ENCODE assay signal across 11 cellular contexts in the genomic region with DNA sequence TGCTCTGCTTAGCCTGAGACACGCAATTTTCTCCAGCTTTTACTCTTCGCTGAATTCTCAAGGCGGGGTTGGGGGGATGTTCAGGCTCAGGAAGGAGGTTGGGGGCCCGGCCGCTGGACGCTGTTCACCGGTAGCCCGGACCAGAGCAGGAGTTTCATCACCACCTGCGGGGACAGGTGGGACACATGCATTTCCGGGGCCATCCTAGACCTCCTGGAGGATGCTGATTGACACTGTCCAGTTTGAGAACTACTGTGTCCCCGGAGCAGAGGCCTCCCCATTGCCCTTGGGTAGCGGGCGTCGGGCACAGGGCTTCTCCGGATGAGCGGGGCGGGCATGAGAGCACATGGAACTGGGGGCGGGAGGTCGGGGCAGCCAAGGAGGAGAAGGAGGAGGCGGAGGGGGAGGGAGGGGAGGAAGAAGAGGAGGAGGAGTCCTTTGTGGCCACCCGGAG.
A peak's percentile ranks its signal among the peaks of the same experiment; 100 is the strongest.
DNase-seq lines count a peak whose midpoint lies in the region; ATAC-seq and TF ChIP-seq lines count a peak whose summit lies in the region.
"Had no signal": no experiment of that assay in that cellular context is flagged by ENCODE, and none has a peak within 500 bp of the region (broad histone marks: within the 10 kb centered on the region; RNA-seq: fewer than 3 reads in every experiment).

No MANE protein-coding gene starts in this region.

- DNase-seq in CD8-positive, alpha-beta T cell = no peak
- no peak for DNase-seq in neuronal stem cell (ENCODE audit: low spot score)
- DNase-seq in NCI-H1436 treated with DMSO at 0.1 percent for 48 hours (lab: John Stamatoyannopoulos, UW) = no peak
- no peak for DNase-seq in cerebellar nuclear complex (lab: John Stamatoyannopoulos, UW)
- DNase-seq in activated gamma-delta T cell (lab: John Stamatoyannopoulos, UW) = no peak
- DNase-seq: KBM-7; pancreas; stimulated activated CD8-positive, alpha-beta memory T cell treated with anti-CD3 and anti-CD28 coated beads, Interleukin-4, amount 100 ng/mL, for 48 hours had no signal

- H3K27me3 Mint-ChIP-seq in CD8-positive, alpha-beta T cell (ENCODE audit: low read depth) = peaks cover 56% of the 10 kb centered on the region

- H3K18ac ChIP-seq in neuronal stem cell (ENCODE audit: low read length) = peak overlapping the region; percentile 94

- peak overlapping the region; percentile 86 for H3K4me2 ChIP-seq in neuronal stem cell (ENCODE audit: insufficient read depth, low read length, poor library complexity, severe bottlenecking)

- H3K27ac ChIP-seq in CD8-positive, alpha-beta T cell (ENCODE audit: low read depth, low read length) = no peak overlapping the region
- H3K27ac ChIP-seq in HUES48 (ENCODE audit: low read depth, low read length) = no peak overlapping the region
- H3K27ac ChIP-seq in duodenal mucosa (ENCODE audit: low read depth, low read length) = no peak overlapping the region
- H3K27ac ChIP-seq in neuronal stem cell (replicated peaks; ENCODE audit: low read length) = no peak overlapping the region
- H3K27ac ChIP-seq: pancreas had no signal

- H3K79me1 ChIP-seq in neuronal stem cell (ENCODE audit: low read depth, low read length) = no peaks in the 10 kb centered on the region

- no peak overlapping the region for H3K4ac ChIP-seq in neuronal stem cell (ENCODE audit: low read length)

- peak overlapping the region; percentile 11 for H3K4me3 ChIP-seq in CD8-positive, alpha-beta T cell (ENCODE audit: low read depth, low read length)
- peak overlapping the region; percentile 82 for H3K4me3 ChIP-seq in HUES48 (ENCODE audit: low read depth, low read length)
- peak overlapping the region; percentile 50 to 55 for H3K4me3 ChIP-seq in duodenal mucosa (ENCODE audit: low read depth in 1 of 2, low read length in 2 of 2)
- H3K4me3 ChIP-seq in neuronal stem cell (ENCODE audit: low read length in 2 of 2) = peak overlapping the region in 1 of 2 donors; percentile 82

- peak overlapping the region; percentile 56 for H3K14ac ChIP-seq in neuronal stem cell (ENCODE audit: low read length)

- H3K27me3 ChIP-seq in CD8-positive, alpha-beta T cell (ENCODE audit: insufficient read depth, low read length) = peaks cover 20% of the 10 kb centered on the region
- peaks cover 43% of the 10 kb centered on the region for H3K27me3 ChIP-seq in HUES48 (ENCODE audit: control insufficient read depth, insufficient read depth, low read length)
- H3K27me3 ChIP-seq in duodenal mucosa (ENCODE audit: control insufficient read depth in 1 of 2, insufficient read depth in 2 of 2, low read length in 2 of 2) = peaks cover 15% of the 10 kb centered on the region in 2 donors
- peaks cover 19 to 78% (median 35%) of the 10 kb centered on the region in 3 experiments for H3K27me3 ChIP-seq in neuronal stem cell (ENCODE audit: control insufficient read depth in 3 of 3, insufficient read depth in 3 of 3, low read depth in 1 of 3, low read length in 3 of 3)

- H4K8ac ChIP-seq in neuronal stem cell (ENCODE audit: low read depth, low read length) = peak overlapping the region; percentile 17

- no peaks in the 10 kb centered on the region for H3K36me3 Mint-ChIP-seq in CD8-positive, alpha-beta T cell

- H2BK15ac ChIP-seq in neuronal stem cell (ENCODE audit: low read length) = peak overlapping the region; percentile 49

- H2BK5ac ChIP-seq in neuronal stem cell (ENCODE audit: low read length) = no peak overlapping the region

- H2BK120ac ChIP-seq in neuronal stem cell (ENCODE audit: low read depth, low read length) = no peak overlapping the region

- WGBS in neuronal stem cell (ENCODE audit: extremely low coverage in 2 of 2, insufficient read length in 2 of 2, insufficient replicate concordance in 1 of 2), 2 donors = no CpG with 5 or more reads among the region's 21 CpGs

- H3K27ac Mint-ChIP-seq in CD8-positive, alpha-beta T cell = no peak overlapping the region

- H3K4me3 Mint-ChIP-seq in CD8-positive, alpha-beta T cell = peak overlapping the region; percentile 68

- no peak for TF ChIP-seq CTCF in CD8-positive, alpha-beta T cell (IDR thresholded peaks at IDR 0.05)

- no peak for ATAC-seq in CD8-positive, alpha-beta T cell
- no peak for ATAC-seq in GM19467 (IDR thresholded peaks at IDR 0.05; ENCODE audit: unreplicated experiment)

- CTCF ChIA-PET in CD8-positive, alpha-beta T cell (lab: Charles Lee) = no interaction called here

- no peak overlapping the region for H2BK12ac ChIP-seq in neuronal stem cell (ENCODE audit: low read length)

- no peak overlapping the region for H2AK5ac ChIP-seq in neuronal stem cell (ENCODE audit: low read depth, low read length)

- no peaks in the 10 kb centered on the region for H3K9me3 ChIP-seq in CD8-positive, alpha-beta T cell (ENCODE audit: low read length)
- no peaks in the 10 kb centered on the region for H3K9me3 ChIP-seq in HUES48 (ENCODE audit: control insufficient read depth, insufficient read depth, low read length)
- H3K9me3 ChIP-seq in duodenal mucosa (ENCODE audit: control insufficient read depth in 1 of 2, low read length in 2 of 2) = no peaks in the 10 kb centered on the region
- peaks cover 5 to 7% of the 10 kb centered on the region in 2 donors for H3K9me3 ChIP-seq in neuronal stem cell (replicated peaks in 1 of 2; ENCODE audit: control insufficient read depth in 2 of 2, insufficient read depth in 1 of 2, low read depth in 1 of 2, low read length in 2 of 2)
- H3K9me3 ChIP-seq: pancreas had no signal

- H3K36me3 ChIP-seq in CD8-positive, alpha-beta T cell (ENCODE audit: insufficient read depth, low read length) = no peaks in the 10 kb centered on the region
- H3K36me3 ChIP-seq in HUES48 (ENCODE audit: control insufficient read depth, insufficient read depth, low read length) (no peaks in the 10 kb centered on the region), duodenal mucosa (ENCODE audit: control insufficient read depth in 1 of 2, insufficient read depth in 2 of 2, low read length in 2 of 2) (no peaks in the 10 kb centered on the region), neuronal stem cell (replicated peaks in 1 of 2; ENCODE audit: control insufficient read depth in 2 of 2, insufficient read depth in 2 of 2, low read length in 2 of 2) (no peaks in the 10 kb centered on the region)
- H3K36me3 ChIP-seq: pancreas had no signal

- H3K4me1 ChIP-seq in CD8-positive, alpha-beta T cell (ENCODE audit: insufficient read depth, low read length) = peaks cover 24% of the 10 kb centered on the region
- H3K4me1 ChIP-seq in HUES48 (ENCODE audit: control insufficient read depth, insufficient read depth, low read length) (peaks cover 10% of the 10 kb centered on the region), duodenal mucosa (ENCODE audit: control insufficient read depth in 1 of 2, insufficient read depth in 2 of 2, low read length in 2 of 2) (peaks cover 9 to 20% of the 10 kb centered on the region in 2 donors), neuronal stem cell (ENCODE audit: control insufficient read depth in 2 of 2, insufficient read depth in 1 of 2, low read depth in 1 of 2, low read length in 2 of 2) (peaks cover 3 to 4% of the 10 kb centered on the region in 2 donors)

- no peak overlapping the region for H3K23ac ChIP-seq in neuronal stem cell (ENCODE audit: low read depth, low read length, poor library complexity)

- H3K9ac ChIP-seq in HUES48 (ENCODE audit: low read depth, low read length) (no peak overlapping the region), duodenal mucosa (ENCODE audit: low read depth in 1 of 2, low read length in 2 of 2) (no peak overlapping the region), neuronal stem cell (ENCODE audit: low read depth, low read length, poor library complexity) (no peak overlapping the region)

- intact Hi-C loops in CD8-positive, alpha-beta T cell (cut with DNase I, micrococcal nuclease) = no loop called here

- H2AFZ ChIP-seq in neuronal stem cell (ENCODE audit: low read length) = peak overlapping the region; percentile 87

- no peaks in the 10 kb centered on the region for H3K9me3 Mint-ChIP-seq in CD8-positive, alpha-beta T cell

- no peak overlapping the region for H4K91ac ChIP-seq in neuronal stem cell (ENCODE audit: low read depth, low read length, poor library complexity)

- POLR2A ChIA-PET in CD8-positive, alpha-beta T cell (lab: Charles Lee) = no interaction called here

- H3K4me1 Mint-ChIP-seq in CD8-positive, alpha-beta T cell (ENCODE audit: low read depth) = peaks cover 26% of the 10 kb centered on the region
